8 cellular contexts compared by ENCODE assay signal in genomic region chr19:12294308-12295158, GRCh38. TPM values are rescaled to one million over a fixed set of nuclear protein-coding genes. Genes with fewer than 3 reads are reported as not detected.
DNase-seq lines count a peak whose midpoint lies in the region; TF ChIP-seq lines count a peak whose summit lies in the region.

Gene ZNF44, minus strand, starts transcription at chr19:12294883. Its CDS starts 189 bp downstream, at chr19:12294694.

- H3K27ac Mint-ChIP-seq in neural crest cell (ENCODE audit: unreplicated experiment): peak within 1 kb of the TSS; percentile 97

- no peaks in the 10 kb centered on the region for H3K9me3 Mint-ChIP-seq in neural crest cell

- in situ Hi-C loops in GM23248 (cut with MboI): no loop called here

- H3K79me2 ChIP-seq in GM23248 (ENCODE audit: insufficient read depth): peaks cover 51% of the 10 kb centered on the region

- H3K4me2 ChIP-seq in GM23248 (ENCODE audit: unreplicated experiment): peak within 1 kb of the TSS; percentile 86

- peak within 1 kb of the TSS; percentile 89 for H3K4me3 ChIP-seq in GM23248
- H3K4me3 ChIP-seq in foreskin fibroblast (ENCODE audit: low read depth in 1 of 2, low read length in 2 of 2): peak within 1 kb of the TSS; percentile 91 to 98
- peak within 1 kb of the TSS; percentile 59 to 95 for H3K4me3 ChIP-seq in stomach smooth muscle (ENCODE audit: low read length in 2 of 2)

- no peaks in the 10 kb centered on the region for H4K20me1 ChIP-seq in GM23248 (ENCODE audit: insufficient read depth)

- H3K9me2 ChIP-seq in GM23248 (ENCODE audit: insufficient read depth): no peaks in the 10 kb centered on the region

- TF ChIP-seq CTCF in foreskin fibroblast (IDR thresholded peaks at IDR 0.05; ENCODE audit: low read depth, low read length): no peak
- TF ChIP-seq CTCF in neural crest cell (conservative IDR thresholded peaks at IDR 0.05): no peak

- 1 to 2% methylated on average over 47 to 53 of the region's 64 CpGs for WGBS in GM23248 (ENCODE audit: low coverage in 1 of 2, low lambda C conversion rate in 2 of 2, missing lambda C conversion rate in 2 of 2), 2 experiments

- peaks cover 6% of the 10 kb centered on the region for H3K36me3 Mint-ChIP-seq in neural crest cell (ENCODE audit: low read depth)

- peak within 1 kb of the TSS; percentile 100 for H3K4me3 Mint-ChIP-seq in neural crest cell

- peaks cover 10% of the 10 kb centered on the region for H3K4me1 ChIP-seq in GM23248 (ENCODE audit: insufficient read depth)
- H3K4me1 ChIP-seq in stomach smooth muscle (ENCODE audit: control insufficient read depth, insufficient read depth, low read length): peaks cover 12% of the 10 kb centered on the region

- peak within 1 kb of the TSS; percentile 82 for H2AFZ ChIP-seq in GM23248

- H3K9ac ChIP-seq in GM23248 (peak within 1 kb of the TSS; percentile 98), stomach smooth muscle (ENCODE audit: low read length in 2 of 2) (peak within 1 kb of the TSS; percentile 80 to 95)

- peak; percentile 95 for DNase-seq in Daoy (ENCODE audit: low read depth)
- peak; percentile 98 for DNase-seq in GM23248
- DNase-seq in LHCN-M2 (ENCODE audit: low read depth): peak; percentile 96
- DNase-seq in SHP77 treated with DMSO at 0.1 percent for 48 hours (lab: John Stamatoyannopoulos, UW): peak; percentile 89
- DNase-seq in activated gamma-delta T cell treated with Interleukin-2 at 50 U/mL for 16 hours: peak; percentile 95
- DNase-seq in foreskin fibroblast: peak; percentile 93 to 97
- DNase-seq in neural crest cell (ENCODE audit: low read depth, low spot score): peak; percentile 89

- peaks cover 25% of the 10 kb centered on the region for H3K4me1 Mint-ChIP-seq in neural crest cell

- peaks cover 10% of the 10 kb centered on the region for H3F3A ChIP-seq in GM23248 (ENCODE audit: insufficient read depth)

- H3K27ac ChIP-seq in GM23248 (peak within 1 kb of the TSS; percentile 93), stomach smooth muscle (ENCODE audit: low read length) (peak within 1 kb of the TSS; percentile 96)

- H3K27me3 Mint-ChIP-seq in neural crest cell (ENCODE audit: low read depth): no peaks in the 10 kb centered on the region

- H3K27me3 ChIP-seq in GM23248 (replicated peaks; ENCODE audit: insufficient read depth): no peaks in the 10 kb centered on the region
- H3K27me3 ChIP-seq in stomach smooth muscle (ENCODE audit: control insufficient read depth in 1 of 2, insufficient read depth in 2 of 2, low read length in 2 of 2): no peaks in the 10 kb centered on the region

- H3K36me3 ChIP-seq in GM23248 (ENCODE audit: low read depth) (no peaks in the 10 kb centered on the region), stomach smooth muscle (ENCODE audit: control insufficient read depth in 2 of 2, insufficient read depth in 2 of 2, low read length in 2 of 2) (peaks cover 0 to 2% of the 10 kb centered on the region in 2 donors)

- H3K9me3 ChIP-seq in GM23248 (ENCODE audit: low read depth) (no peaks in the 10 kb centered on the region), stomach smooth muscle (ENCODE audit: control insufficient read depth in 2 of 2, low read length in 2 of 2) (no peaks in the 10 kb centered on the region)

RNA-seq across cellular contexts. Expression of gene ZNF44, which starts in this region (rescaled TPM):
- 5.8 and 8.4 TPM in 2 replicates for total RNA-seq in Daoy (2014; rRNA removed; shearing (Covaris generic))
- 5.5 and 6.1 TPM in 2 replicates for total RNA-seq in GM23248 (2014; rRNA removed; shearing (Covaris generic))
- polyA plus RNA-seq in GM23248 (2016; fragmentation: Nextera tagmentation; extraction: Ambion mirVana): 6.4 and 7.2 TPM in 2 replicates
- total RNA-seq in LHCN-M2 (2014; rRNA removed) (4.3 and 6.2 TPM in 2 replicates), neural crest cell (5.5 and 5.8 TPM in 2 replicates)
- polyA plus RNA-seq in LHCN-M2 (2012): 2.8 TPM

Comparison
In these comparisons a context has a peak if more than half of its experiments do, and no peak if none do; other contexts are left out.
1. Peak in every context shown above with its lines: DNase-seq, H3K4me3 ChIP-seq and H3K27ac ChIP-seq.